Comparison of ENCODE assay signal across 8 cellular contexts in the genomic region with DNA sequence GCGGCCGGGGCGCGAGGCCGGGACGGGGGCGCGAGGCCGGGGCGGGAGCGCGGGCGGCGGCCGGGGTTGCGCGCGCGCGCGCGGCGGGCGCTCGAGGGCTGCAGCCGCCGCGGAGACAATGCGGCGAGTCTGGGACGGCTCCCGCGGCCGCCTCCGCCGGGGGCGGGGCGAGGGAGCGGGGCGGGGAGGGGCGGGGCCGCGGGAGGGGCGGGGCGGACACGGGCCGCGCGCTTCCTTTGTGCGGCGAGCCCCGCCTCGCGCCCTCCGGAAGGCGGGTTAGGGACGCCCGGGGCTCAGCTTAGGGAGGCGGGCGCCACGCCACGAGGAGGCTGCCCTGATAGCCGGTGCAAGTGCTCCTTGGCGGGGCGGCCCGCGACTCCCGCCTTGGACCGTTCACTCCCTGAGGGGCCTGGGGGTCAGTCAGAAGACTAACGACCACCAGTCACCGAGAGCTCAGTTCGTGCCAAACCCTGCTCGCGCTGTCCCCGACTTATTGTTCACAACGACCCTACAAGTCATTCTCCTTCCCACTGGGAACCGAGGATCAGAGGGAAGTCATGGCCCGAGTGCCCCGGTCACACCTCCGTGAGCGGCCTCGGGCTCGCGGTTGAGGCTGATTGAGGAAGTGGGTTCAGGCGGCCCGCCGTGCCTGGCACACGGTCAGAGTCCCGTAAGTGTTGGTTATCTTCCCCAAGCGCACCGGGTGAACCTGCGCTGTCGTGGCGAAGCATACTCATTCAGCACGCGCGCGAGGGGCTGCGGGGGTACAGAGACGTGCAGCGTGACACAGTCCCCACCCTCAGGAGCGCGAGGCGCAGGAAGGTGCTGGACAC. TPM values are rescaled to one million over a fixed set of nuclear protein-coding genes. Genes with fewer than 3 reads are reported as not detected.
A peak's percentile ranks its signal among the peaks of the same experiment; 100 is the strongest.
DNase-seq lines count a peak whose midpoint lies in the region; TF ChIP-seq lines count a peak whose summit lies in the region.

No MANE protein-coding gene starts in this region.

- H3K23me2 ChIP-seq in H9 (ENCODE audit: insufficient read length, low read depth, low read length, poor library complexity, severe bottlenecking) = peaks cover 12% of the 10 kb centered on the region

- H3K9ac ChIP-seq in H9 (ENCODE audit: extremely low read depth, insufficient read length, low read length) = no peak overlapping the region

- peak overlapping the region; percentile 66 to 88 for H3K4me3 Mint-ChIP-seq in H9
- peak overlapping the region; percentile 81 for H3K4me3 Mint-ChIP-seq in activated naive CD4-positive, alpha-beta T cell treated with anti-CD3 and anti-CD28 coated beads, Interleukin-2, amount 10 ng/mL, durations not matched to agents 7 days and 5 days

- no peak overlapping the region for H3K27ac ChIP-seq in H9 (ENCODE audit: insufficient read length, low read depth, low read length)
- peak overlapping the region; percentile 94 for H3K27ac ChIP-seq in suprapubic skin

- H3K4me1 Mint-ChIP-seq in H9 = peaks cover 36 to 44% of the 10 kb centered on the region in 2 experiments
- peaks cover 41% of the 10 kb centered on the region for H3K4me1 Mint-ChIP-seq in activated naive CD4-positive, alpha-beta T cell treated with anti-CD3 and anti-CD28 coated beads, Interleukin-2, amount 10 ng/mL, durations not matched to agents 7 days and 5 days

- H2BK12ac ChIP-seq in H9 (ENCODE audit: insufficient read length, low read depth, low read length) = no peak overlapping the region

- H3K27me3 ChIP-seq in H9 (ENCODE audit: insufficient read depth, low read length) (peaks cover 49% of the 10 kb centered on the region), suprapubic skin (no peaks in the 10 kb centered on the region)

- no peak overlapping the region for H2BK5ac ChIP-seq in H9 (ENCODE audit: insufficient read length, low read length)

- TF ChIP-seq EP300 in suprapubic skin (IDR thresholded peaks at IDR 0.05) = no peak

- H3K23ac ChIP-seq in H9 (ENCODE audit: insufficient read length, low read depth, low read length) = no peak overlapping the region

- H4K91ac ChIP-seq in H9 (ENCODE audit: insufficient read length, low read depth, low read length) = no peak overlapping the region

- no peaks in the 10 kb centered on the region for H3K9me3 ChIP-seq in H9 (ENCODE audit: control insufficient read depth, low read depth, low read length)
- no peaks in the 10 kb centered on the region for H3K9me3 ChIP-seq in suprapubic skin

- no peak overlapping the region for H3T11ph ChIP-seq in H9 (ENCODE audit: low read length)

- no peak overlapping the region for H2AK5ac ChIP-seq in H9 (ENCODE audit: insufficient read length, low read length)

- no peaks in the 10 kb centered on the region for H3K79me2 ChIP-seq in H9 (ENCODE audit: insufficient read depth, low read length)

- peak overlapping the region; percentile 73 for H3K4me2 ChIP-seq in H9 (ENCODE audit: insufficient read depth, insufficient read length, low read length)

- no peak overlapping the region for H3K4ac ChIP-seq in H9 (ENCODE audit: low read depth, low read length)

- peak overlapping the region; percentile 80 for H3K14ac ChIP-seq in H9 (ENCODE audit: insufficient read depth, low read length)

- no peak overlapping the region for H2AFZ ChIP-seq in H9 (ENCODE audit: low read length)

- no CpG with 5 or more reads among the region's 104 CpGs for WGBS in H9 (ENCODE audit: extremely low coverage, insufficient read length, low lambda C conversion rate)
- WGBS in suprapubic skin = under 1% methylated on average over 39 of the region's 104 CpGs

- no peak overlapping the region for H4K5ac ChIP-seq in H9 (ENCODE audit: insufficient read length, low read depth, low read length)

- peaks cover 0 to 3% of the 10 kb centered on the region in 2 experiments; a peak in 2 of 5 replicates for H3K9me3 Mint-ChIP-seq in H9
- no peaks in the 10 kb centered on the region for H3K9me3 Mint-ChIP-seq in activated naive CD4-positive, alpha-beta T cell treated with anti-CD3 and anti-CD28 coated beads, Interleukin-2, amount 10 ng/mL, durations not matched to agents 7 days and 5 days

- peak overlapping the region; percentile 79 for H3K4me3 ChIP-seq in suprapubic skin

- no peak for TF ChIP-seq CTCF in H9 (conservative IDR thresholded peaks at IDR 0.05)
- no peak for TF ChIP-seq CTCF in suprapubic skin (IDR thresholded peaks at IDR 0.05)

- no peak overlapping the region for H3K27ac Mint-ChIP-seq in H9
- peak overlapping the region; percentile 77 for H3K27ac Mint-ChIP-seq in activated naive CD4-positive, alpha-beta T cell treated with anti-CD3 and anti-CD28 coated beads, Interleukin-2, amount 10 ng/mL, durations not matched to agents 7 days and 5 days

- no peak overlapping the region for H2BK120ac ChIP-seq in H9 (ENCODE audit: low read depth, low read length, poor library complexity, severe bottlenecking)

- H3K18ac ChIP-seq in H9 (ENCODE audit: insufficient read length, low read depth, low read length) = peak overlapping the region; percentile 47

- H4K20me1 ChIP-seq in H9 (ENCODE audit: control insufficient read depth, insufficient read depth, insufficient read length) = no peaks in the 10 kb centered on the region

- no peak overlapping the region for H2BK20ac ChIP-seq in H9 (ENCODE audit: low read depth, low read length, poor library complexity, severe bottlenecking)

- H3K27me3 Mint-ChIP-seq in H9 (ENCODE audit: low read depth) = peaks cover 91% of the 10 kb centered on the region
- H3K27me3 Mint-ChIP-seq in activated naive CD4-positive, alpha-beta T cell treated with anti-CD3 and anti-CD28 coated beads, Interleukin-2, amount 10 ng/mL, durations not matched to agents 7 days and 5 days = peaks cover 8% of the 10 kb centered on the region

- H3K56ac ChIP-seq in H9 (ENCODE audit: insufficient read length, low read depth, low read length) = no peak overlapping the region

- no peak overlapping the region for H4K8ac ChIP-seq in H9 (replicated peaks; ENCODE audit: insufficient read length, low read depth, low read length)

- H3K36me3 ChIP-seq in suprapubic skin = peaks cover 8% of the 10 kb centered on the region

- H3K36me3 Mint-ChIP-seq in H9 (ENCODE audit: insufficient read depth in 1 of 3, low read depth in 3 of 3) = no peaks in the 10 kb centered on the region; a peak in 1 of 7 replicates
- peaks cover 18% of the 10 kb centered on the region for H3K36me3 Mint-ChIP-seq in activated naive CD4-positive, alpha-beta T cell treated with anti-CD3 and anti-CD28 coated beads, Interleukin-2, amount 10 ng/mL, durations not matched to agents 7 days and 5 days

- DNase-seq in GDM1 (lab: John Stamatoyannopoulos, UW) = peak; percentile 78
- peak; percentile 80 for DNase-seq in H9
- peak; percentile 84 for DNase-seq in M059J (ENCODE audit: low read depth)
- peak; percentile 84 for DNase-seq in SK-N-DZ (ENCODE audit: low spot score)
- DNase-seq in activated naive CD4-positive, alpha-beta T cell treated with anti-CD3 and anti-CD28 coated beads, Interleukin-2, amount 10 ng/mL, durations not matched to agents 7 days and 5 days = peak; percentile 85
- DNase-seq in globus pallidus (ENCODE audit: low spot score) = peak; percentile 89
- DNase-seq in occipital lobe (lab: John Stamatoyannopoulos, UW) = peak; percentile 75
- peak; percentile 90 to 91 for DNase-seq in suprapubic skin (ENCODE audit: low spot score in 2 of 2)

- no peaks in the 10 kb centered on the region for H3K79me1 ChIP-seq in H9 (ENCODE audit: insufficient read depth, low read depth, low read length, poor library complexity, severe bottlenecking)

- CTCF ChIA-PET in activated naive CD4-positive, alpha-beta T cell treated with anti-CD3 and anti-CD28 coated beads, Interleukin-2, amount 10 ng/mL, durations not matched to agents 7 days and 5 days (lab: Charles Lee) = no interaction called here

- no peak for TF ChIP-seq POLR2A in suprapubic skin (IDR thresholded peaks at IDR 0.05)

- H3K4me1 ChIP-seq in H9 (ENCODE audit: insufficient read depth, low read length) (no peaks in the 10 kb centered on the region; the same call in 1 of the 2 replicates), suprapubic skin (peaks cover 49% of the 10 kb centered on the region)

- no peak overlapping the region for H2BK15ac ChIP-seq in H9 (ENCODE audit: low read depth, low read length)

RNA-seq across cellular contexts. Expression of a gene that starts 29.1 kb away (rescaled TPM):
- not detected in 2 replicates for total RNA-seq in H9 (2021)
- not detected in 2 replicates for total RNA-seq in M059J (2014; rRNA removed; shearing (Covaris generic))
- not detected in 2 replicates for polyA plus RNA-seq in SK-N-DZ (2014; cell fraction: cytosol; rRNA removed)
- not detected in 2 replicates for polyA plus RNA-seq in SK-N-DZ (2014; cell fraction: nucleus; rRNA removed)
- not detected for total RNA-seq in occipital lobe
- not detected for total RNA-seq in suprapubic skin
